ENCODE assay signal across 8 cellular contexts in genomic region chr3:3998140-3998977, GRCh38.
DNase-seq lines count a peak whose midpoint lies in the region; ATAC-seq and TF ChIP-seq lines count a peak whose summit lies in the region.

No MANE protein-coding gene starts in this region.

- TF ChIP-seq POLR2A in lower leg skin (IDR thresholded peaks at IDR 0.05) = no peak

- H3K9ac ChIP-seq in mesenchymal stem cell (ENCODE audit: low read length) = no peak overlapping the region

- no peak overlapping the region for H3K27ac ChIP-seq in mesenchymal stem cell (ENCODE audit: low read length, poor library complexity, severe bottlenecking)

- ATAC-seq in GM18867 (IDR thresholded peaks at IDR 0.05; ENCODE audit: unreplicated experiment) (peak; percentile 92), HG03039 (IDR thresholded peaks at IDR 0.05; ENCODE audit: unreplicated experiment) (peak; percentile 70)

- no peaks in the 10 kb centered on the region for H3K79me1 ChIP-seq in mesenchymal stem cell (replicated peaks; ENCODE audit: low read length, poor library complexity, severe bottlenecking)

- no peak overlapping the region for H2BK120ac ChIP-seq in mesenchymal stem cell (ENCODE audit: low read depth, low read length)

- no peak overlapping the region for H2AK5ac ChIP-seq in mesenchymal stem cell (ENCODE audit: low read length, severe bottlenecking)

- H4K8ac ChIP-seq in mesenchymal stem cell (ENCODE audit: low read length) = no peak overlapping the region

- no peak overlapping the region for H2AFZ ChIP-seq in mesenchymal stem cell (ENCODE audit: low read depth, low read length)

- no peaks in the 10 kb centered on the region for H3K27me3 ChIP-seq in mesenchymal stem cell (ENCODE audit: control insufficient read depth in 1 of 2, insufficient read depth in 1 of 2, low read length in 2 of 2)

- no peak overlapping the region for H3K14ac ChIP-seq in mesenchymal stem cell (ENCODE audit: low read length in 2 of 2)

- no peak overlapping the region for H3K4me3 ChIP-seq in astrocyte of the spinal cord (ENCODE audit: low read depth, low read length)
- no peak overlapping the region for H3K4me3 ChIP-seq in mesenchymal stem cell (ENCODE audit: insufficient read depth in 1 of 2, low read depth in 1 of 2, low read length in 2 of 2)
- H3K4me3 ChIP-seq in lower leg skin (ENCODE audit: low read depth, poor library complexity, severe bottlenecking) = no peak overlapping the region

- in situ Hi-C loops in astrocyte of the spinal cord (cut with HindIII; ENCODE audit: low sequenced_read_pairs) = no loop called here

- TF ChIP-seq CTCF in astrocyte of the spinal cord (IDR thresholded peaks at IDR 0.05; ENCODE audit: low read depth, low read length) = peak; percentile 46
- TF ChIP-seq CTCF in lower leg skin (IDR thresholded peaks at IDR 0.05) = no peak

- no peaks in the 10 kb centered on the region for H3K4me1 ChIP-seq in mesenchymal stem cell (ENCODE audit: control insufficient read depth, insufficient read depth, low read depth, low read length)

- H2BK5ac ChIP-seq in mesenchymal stem cell (ENCODE audit: low read depth, low read length, poor library complexity, severe bottlenecking) = no peak overlapping the region

- no peak overlapping the region for H3K23ac ChIP-seq in mesenchymal stem cell (ENCODE audit: low read length in 2 of 2)

- no peak overlapping the region for H4K91ac ChIP-seq in mesenchymal stem cell (ENCODE audit: low read length)

- no peak overlapping the region for H3K18ac ChIP-seq in mesenchymal stem cell (ENCODE audit: low read depth in 1 of 2, low read length in 2 of 2)

- no peaks in the 10 kb centered on the region for H3K36me3 ChIP-seq in mesenchymal stem cell (ENCODE audit: control insufficient read depth in 1 of 2, insufficient read depth in 2 of 2, low read depth in 1 of 2, low read length in 2 of 2)

- H3K4ac ChIP-seq in mesenchymal stem cell (ENCODE audit: low read depth in 1 of 2, low read length in 2 of 2) = no peak overlapping the region

- no peak overlapping the region for H3K4me2 ChIP-seq in mesenchymal stem cell (ENCODE audit: low read length, poor library complexity, severe bottlenecking)

- no peak overlapping the region for H2BK12ac ChIP-seq in mesenchymal stem cell (ENCODE audit: low read length in 2 of 2)

- intact Hi-C loops in lower leg skin (cut with DNase I; ENCODE audit: low total_unique reads) = no loop called here

- WGBS in mesenchymal stem cell = 50% methylated on average over 5 of the region's 6 CpGs
- 46 to 49% methylated on average over 6 of the region's 6 CpGs for WGBS in lower leg skin, 2 donors

- peaks cover 7% of the 10 kb centered on the region for H3K9me3 ChIP-seq in mesenchymal stem cell (ENCODE audit: control insufficient read depth, low read length)

- DNase-seq in DMS114 treated with DMSO at 0.1 percent for 48 hours (lab: John Stamatoyannopoulos, UW; ENCODE audit: unreplicated experiment) (peak; percentile 22), NCI-H345 (lab: John Stamatoyannopoulos, UW) (peak; percentile 46), astrocyte of the spinal cord (ENCODE audit: low read depth, low spot score) (peak; percentile 49), mesenchymal stem cell (peak; percentile 1), HPDE6-E6E7 (ENCODE audit: extremely low spot score) (no peak), lower leg skin (ENCODE audit: low spot score in 2 of 2) (no peak)

- no peak overlapping the region for H2BK15ac ChIP-seq in mesenchymal stem cell (ENCODE audit: low read depth, poor library complexity, severe bottlenecking)

Comparison
In these comparisons a context has a peak if more than half of its experiments do, and no peak if none do; other contexts are left out.
1. DNase-seq: peak in DMS114 treated with DMSO at 0.1 percent for 48 hours (single experiment), NCI-H345 (single experiment), astrocyte of the spinal cord (single experiment) and mesenchymal stem cell (single experiment); none in HPDE6-E6E7 (single experiment) and lower leg skin (0 of 2).